Comparison of ENCODE assay signal across 10 cellular contexts in genomic region chr19:57946316-57946715, GRCh38. TPM values are rescaled to one million over a fixed set of nuclear protein-coding genes. Genes with fewer than 3 reads are reported as not detected.
DNase-seq lines count a peak whose midpoint lies in the region; ATAC-seq and TF ChIP-seq lines count a peak whose summit lies in the region.
"Had no signal": no experiment of that assay in that cellular context is flagged by ENCODE, and none has a peak within 500 bp of the region (broad histone marks: within the 10 kb centered on the region; RNA-seq: fewer than 3 reads in every experiment).

No MANE protein-coding gene starts in this region.

- ATAC-seq in SK-N-SH treated with all-trans-retinoic acid at 6 μM for 48 hours (no peak), T-helper 17 cell (no peak), sciatic nerve (no peak), GM21515 (IDR thresholded peaks at IDR 0.05; ENCODE audit: unreplicated experiment) (no peak)

- H3K79me2 ChIP-seq in SK-N-SH (ENCODE audit: insufficient read depth) = peaks cover 53% of the 10 kb centered on the region

- no peak for TF ChIP-seq RAD21 in SK-N-SH (IDR thresholded peaks at IDR 0.05; ENCODE audit: low read length)

- no peaks in the 10 kb centered on the region for H3K27me3 ChIP-seq in SK-N-SH (ENCODE audit: insufficient read depth)
- no peaks in the 10 kb centered on the region for H3K27me3 ChIP-seq in skeletal muscle satellite cell (ENCODE audit: control insufficient read depth, insufficient read depth, low read length)

- TF ChIP-seq CTCF in SK-N-SH (IDR thresholded peaks at IDR 0.05) (no peak), fibroblast of villous mesenchyme (IDR thresholded peaks at IDR 0.05; ENCODE audit: insufficient read depth, low read depth, low read length) (no peak)

- DNase-seq in SK-N-SH (no peak), T-helper 17 cell (no peak), fibroblast of villous mesenchyme (ENCODE audit: low read depth) (no peak), sciatic nerve (ENCODE audit: low spot score) (no peak), HuH-7 (ENCODE audit: low spot score) (no peak)

- no peaks in the 10 kb centered on the region for H3K4me1 Mint-ChIP-seq in T-helper 17 cell

- no peaks in the 10 kb centered on the region for H3K27me3 Mint-ChIP-seq in T-helper 17 cell

- H3K4me3 Mint-ChIP-seq in T-helper 17 cell = peak overlapping the region; percentile 87

- H3K4me1 ChIP-seq in SK-N-SH (ENCODE audit: control insufficient read depth in 1 of 2, insufficient read depth in 2 of 2, low read depth in 1 of 2, low read length in 1 of 2) = peaks cover 0 to 7% of the 10 kb centered on the region in 2 experiments; a peak in 3 of 4 replicates
- peaks cover 8% of the 10 kb centered on the region for H3K4me1 ChIP-seq in skeletal muscle satellite cell (ENCODE audit: control insufficient read depth, insufficient read depth, low read length)

- no peak overlapping the region for H3K27ac ChIP-seq in SK-N-SH (ENCODE audit: low read depth in 2 of 2, low read length in 1 of 2)

- H3K9me3 ChIP-seq in SK-N-SH (no peaks in the 10 kb centered on the region), T-helper 17 cell (ENCODE audit: control insufficient read depth, low read length, poor library complexity, severe bottlenecking) (peaks cover 20% of the 10 kb centered on the region), skeletal muscle satellite cell (replicated peaks; ENCODE audit: low read length) (peaks cover 24% of the 10 kb centered on the region)

- H3K4me2 ChIP-seq in SK-N-SH = peak overlapping the region; percentile 94
- peak overlapping the region; percentile 85 for H3K4me2 ChIP-seq in skeletal muscle satellite cell (ENCODE audit: low read length)

- CTCF ChIA-PET in SK-N-SH (lab: Yijun Ruan, JAX) = no interaction called here

- H2AFZ ChIP-seq in SK-N-SH (ENCODE audit: low read depth) = no peak overlapping the region

- WGBS in SK-N-SH (ENCODE audit: low lambda C conversion rate) = 86% methylated on average over 2 of the region's 2 CpGs

- peak overlapping the region; percentile 88 to 97 for H3K4me3 ChIP-seq in SK-N-SH (ENCODE audit: low read depth in 2 of 2, low read length in 1 of 2)
- peak overlapping the region; percentile 93 for H3K4me3 ChIP-seq in fibroblast of villous mesenchyme (ENCODE audit: low read depth, low read length)
- peak overlapping the region; percentile 81 for H3K4me3 ChIP-seq in skeletal muscle satellite cell (ENCODE audit: low read length)

- TF ChIP-seq EP300 in SK-N-SH (IDR thresholded peaks at IDR 0.05; ENCODE audit: borderline replicate concordance in 1 of 2, low read depth in 1 of 2, low read length in 1 of 2) = no peak

- H3F3A ChIP-seq in SK-N-SH (replicated peaks; ENCODE audit: insufficient read depth) = no peaks in the 10 kb centered on the region

- no peak overlapping the region for H3K9ac ChIP-seq in SK-N-SH
- H3K9ac ChIP-seq in skeletal muscle satellite cell (ENCODE audit: low read depth, low read length) = peak overlapping the region; percentile 90

- intact Hi-C loops in sciatic nerve (cut with DNase I) = no loop called here

- no peaks in the 10 kb centered on the region for H4K20me1 ChIP-seq in SK-N-SH (ENCODE audit: insufficient read depth)

- no peaks in the 10 kb centered on the region for H3K9me2 ChIP-seq in SK-N-SH

- H3K36me3 ChIP-seq in SK-N-SH (replicated peaks in 1 of 2; ENCODE audit: control insufficient read depth in 1 of 2, insufficient read depth in 2 of 2, low read length in 1 of 2) (peaks cover 26 to 27% of the 10 kb centered on the region in 2 experiments), skeletal muscle satellite cell (ENCODE audit: insufficient read depth, low read length) (peaks cover 24% of the 10 kb centered on the region)

- peaks cover 17% of the 10 kb centered on the region for H3K36me3 Mint-ChIP-seq in T-helper 17 cell (ENCODE audit: low read depth)

- POLR2A ChIA-PET in SK-N-SH (lab: Yijun Ruan, JAX) = no interaction called here

- H3K27ac Mint-ChIP-seq in T-helper 17 cell = no peak overlapping the region

TF ChIP-seq in SK-N-SH, 30 proteins besides CTCF, POLR2A, EP300 and RAD21 (continues in another document):
- TF ChIP-seq MAX (IDR thresholded peaks at IDR 0.05; ENCODE audit: low read depth) = no peak
- no peak for TF ChIP-seq NRF1 (IDR thresholded peaks at IDR 0.05; ENCODE audit: low read depth, low read length)
- no peak for TF ChIP-seq JUND (IDR thresholded peaks at IDR 0.05)
- TF ChIP-seq TEAD4 (IDR thresholded peaks at IDR 0.05; ENCODE audit: borderline replicate concordance, insufficient read depth) = no peak
- no peak for TF ChIP-seq TAF1 (IDR thresholded peaks at IDR 0.05; ENCODE audit: borderline replicate concordance, low read depth, low read length)
- no peak for TF ChIP-seq GATA2 (CRISPR knock-in tag; IDR thresholded peaks at IDR 0.05)

TF ChIP-seq in SK-N-SH treated with all-trans-retinoic acid at 6 μM for 48 hours, 23 proteins besides CTCF, POLR2A, EP300 and RAD21 (continues in another document):
- TF ChIP-seq ZNF70 (CRISPR knock-in tag; IDR thresholded peaks at IDR 0.05) (no peak), POU6F1 (CRISPR knock-in tag; IDR thresholded peaks at IDR 0.05; ENCODE audit: borderline replicate concordance, low read depth) (no peak), RARB (CRISPR knock-in tag; IDR thresholded peaks at IDR 0.05) (no peak), TSHZ2 (CRISPR knock-in tag; IDR thresholded peaks at IDR 0.05) (no peak), ZNF565 (CRISPR knock-in tag; conservative IDR thresholded peaks at IDR 0.05; ENCODE audit: low read depth) (no peak), OSR1 (CRISPR knock-in tag; IDR thresholded peaks at IDR 0.05) (no peak), ZNF8 (CRISPR knock-in tag; IDR thresholded peaks at IDR 0.05) (no peak), TCF4 (CRISPR knock-in tag; IDR thresholded peaks at IDR 0.05; ENCODE audit: borderline replicate concordance) (no peak)

RNA-seq across cellular contexts. Expression of gene ZNF256, which starts 1.2 kb away (rescaled TPM):
- polyA plus RNA-seq in SK-N-SH (2012; rRNA removed) = 3.7 and 4.3 TPM in 2 replicates
- 3.4 and 3.7 TPM in 2 replicates for polyA plus RNA-seq in SK-N-SH (2012; cell fraction: cytosol; rRNA removed)
- polyA plus RNA-seq in SK-N-SH (2012; cell fraction: nucleus; rRNA removed) = 6.6 and 10.3 TPM in 2 replicates
- total RNA-seq in T-helper 17 cell (10 to 100 TPM; 11.9 to 12.6 TPM), fibroblast of villous mesenchyme (4.8 and 5.2 TPM in 2 replicates), sciatic nerve (6.5 TPM)
- total RNA-seq in skeletal muscle satellite cell (2012; rRNA removed) = 3.9 and 4.1 TPM in 2 replicates

RNA-seq across cellular contexts. Expression of gene ZNF418, which starts 11.1 kb away (rescaled TPM):
- 0.07 and 0.13 TPM in 2 replicates for polyA plus RNA-seq in SK-N-SH (2012; rRNA removed)
- polyA plus RNA-seq in SK-N-SH (2012; cell fraction: cytosol; rRNA removed) = 0.01 and 0.04 TPM in 2 replicates
- polyA plus RNA-seq in SK-N-SH (2012; cell fraction: nucleus; rRNA removed) = 0.16 and 0.39 TPM in 2 replicates
- total RNA-seq in T-helper 17 cell (1 to 10 TPM; 2.7 to 6.5 TPM), fibroblast of villous mesenchyme (3.5 and 5.2 TPM in 2 replicates), sciatic nerve (14.0 TPM)
- total RNA-seq in skeletal muscle satellite cell (2012; rRNA removed) = 3.8 and 4.2 TPM in 2 replicates
- total RNA-seq: HT1080 had no signal

RNA-seq across cellular contexts. Expression of gene C19orf18, which starts 28.0 kb away (rescaled TPM):
- polyA plus RNA-seq in SK-N-SH (2012; rRNA removed) = not detected in 2 replicates
- polyA plus RNA-seq in SK-N-SH (2012; cell fraction: cytosol; rRNA removed) = 0.04 and 0.05 TPM in 2 replicates
- 0.10 TPM in 1 of 2 replicates, not detected in the other for polyA plus RNA-seq in SK-N-SH (2012; cell fraction: nucleus; rRNA removed)
- under 1 TPM; 0.37 to 0.65 TPM for total RNA-seq in T-helper 17 cell
- total RNA-seq in fibroblast of villous mesenchyme = under 0.01 and 0.32 TPM in 2 replicates
- total RNA-seq in skeletal muscle satellite cell (2012; rRNA removed) = not detected in 2 replicates
- total RNA-seq in sciatic nerve = 0.94 TPM
- total RNA-seq: A172, HT1080 had no signal

RNA-seq across cellular contexts. Expression of gene ZNF417, which starts 29.9 kb away (rescaled TPM):
- polyA plus RNA-seq in SK-N-SH (2012; rRNA removed) = 1.7 and 3.0 TPM in 2 replicates
- 1.4 TPM in 2 replicates for polyA plus RNA-seq in SK-N-SH (2012; cell fraction: cytosol; rRNA removed)
- 5.0 and 8.4 TPM in 2 replicates for polyA plus RNA-seq in SK-N-SH (2012; cell fraction: nucleus; rRNA removed)
- 10 to 100 TPM; 28.0 to 29.6 TPM for total RNA-seq in T-helper 17 cell
- total RNA-seq in fibroblast of villous mesenchyme = 12.2 and 19.4 TPM in 2 replicates
- 10.3 and 13.7 TPM in 2 replicates for total RNA-seq in skeletal muscle satellite cell (2012; rRNA removed)
- total RNA-seq in sciatic nerve = 24.8 TPM

RNA-seq across cellular contexts. Expression of gene ZNF606, which starts 56.3 kb away (rescaled TPM):
- polyA plus RNA-seq in SK-N-SH (2012; rRNA removed) = 2.9 TPM in 2 replicates
- polyA plus RNA-seq in SK-N-SH (2012; cell fraction: cytosol; rRNA removed) = 1.4 and 2.0 TPM in 2 replicates
- 14.7 and 15.2 TPM in 2 replicates for polyA plus RNA-seq in SK-N-SH (2012; cell fraction: nucleus; rRNA removed)
- total RNA-seq in T-helper 17 cell (1 to 10 TPM; 7.1 TPM), fibroblast of villous mesenchyme (13.8 and 16.8 TPM in 2 replicates), sciatic nerve (20.3 TPM)
- 11.4 and 12.2 TPM in 2 replicates for total RNA-seq in skeletal muscle satellite cell (2012; rRNA removed)
- total RNA-seq: A172 had no signal
